Comparison of ENCODE assay signal across 10 cellular contexts in the genomic region with DNA sequence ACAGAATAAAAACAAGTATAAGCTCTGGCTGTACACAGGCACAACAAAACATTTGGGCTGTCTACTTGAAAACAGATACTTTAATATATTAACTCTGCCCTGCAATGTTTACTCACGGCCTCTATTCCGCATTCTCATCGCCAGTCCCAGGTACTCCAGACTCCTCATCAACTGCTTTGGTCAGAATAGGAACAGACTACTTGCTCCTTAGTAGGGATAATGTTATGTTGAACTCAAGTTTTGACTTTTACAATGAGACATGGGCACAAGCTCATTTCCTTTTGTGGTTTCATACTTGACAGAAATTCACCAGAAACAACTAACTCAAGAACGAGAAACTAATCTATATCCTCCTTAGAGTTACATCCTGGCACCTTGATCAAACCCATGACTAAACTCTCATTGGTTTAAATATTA.
DNase-seq lines count a peak whose midpoint lies in the region; ATAC-seq and TF ChIP-seq lines count a peak whose summit lies in the region.
"Had no signal": no experiment of that assay in that cellular context is flagged by ENCODE, and none has a peak within 500 bp of the region (broad histone marks: within the 10 kb centered on the region; RNA-seq: fewer than 3 reads in every experiment).

No MANE protein-coding gene starts in this region.

- peak; percentile 7 for DNase-seq in effector CD4-positive, alpha-beta T cell
- DNase-seq in DMS153 treated with DMSO at 0.1 percent for 48 hours (lab: John Stamatoyannopoulos, UW; ENCODE audit: unreplicated experiment) (no peak), esophagus muscularis mucosa (ENCODE audit: extremely low spot score) (no peak), HT-29 (ENCODE audit: low spot score) (no peak), NCI-H1105 (lab: John Stamatoyannopoulos, UW) (no peak)
- DNase-seq: anterior cingulate cortex, NCI-H748 treated with DMSO at 0.1 percent for 48 hours had no signal

- peaks cover 7 to 44% (median 31%) of the 10 kb centered on the region in 4 donors for H3K36me3 ChIP-seq in esophagus muscularis mucosa

- H3K4me1 ChIP-seq in esophagus muscularis mucosa, result no peaks in the 10 kb centered on the region

- 90% methylated on average over 4 of the region's 4 CpGs for WGBS in esophagus muscularis mucosa

- intact Hi-C loops in esophagus muscularis mucosa (cut with DNase I), result no loop called here

- no peak for TF ChIP-seq POLR2A in esophagus muscularis mucosa (IDR thresholded peaks at IDR 0.05; ENCODE audit: low read depth)

- H3K27me3 ChIP-seq in esophagus muscularis mucosa, result no peaks in the 10 kb centered on the region

- TF ChIP-seq EP300 in esophagus muscularis mucosa (IDR thresholded peaks at IDR 0.05), result no peak

- no peak overlapping the region for H3K4me3 ChIP-seq in esophagus muscularis mucosa

- TF ChIP-seq CTCF in esophagus muscularis mucosa (IDR thresholded peaks at IDR 0.05), result no peak

- H3K27ac ChIP-seq in esophagus muscularis mucosa (replicated peaks in 1 of 4), result no peak overlapping the region

- ATAC-seq in GM18498 (IDR thresholded peaks at IDR 0.05; ENCODE audit: unreplicated experiment) (peak; percentile 76), GM21381 (IDR thresholded peaks at IDR 0.05; ENCODE audit: unreplicated experiment) (peak; percentile 79), HG03457 (IDR thresholded peaks at IDR 0.05; ENCODE audit: unreplicated experiment) (peak; percentile 66)

- no peaks in the 10 kb centered on the region for H3K9me3 ChIP-seq in esophagus muscularis mucosa
